11 cellular contexts compared by ENCODE assay signal in the genomic region with DNA sequence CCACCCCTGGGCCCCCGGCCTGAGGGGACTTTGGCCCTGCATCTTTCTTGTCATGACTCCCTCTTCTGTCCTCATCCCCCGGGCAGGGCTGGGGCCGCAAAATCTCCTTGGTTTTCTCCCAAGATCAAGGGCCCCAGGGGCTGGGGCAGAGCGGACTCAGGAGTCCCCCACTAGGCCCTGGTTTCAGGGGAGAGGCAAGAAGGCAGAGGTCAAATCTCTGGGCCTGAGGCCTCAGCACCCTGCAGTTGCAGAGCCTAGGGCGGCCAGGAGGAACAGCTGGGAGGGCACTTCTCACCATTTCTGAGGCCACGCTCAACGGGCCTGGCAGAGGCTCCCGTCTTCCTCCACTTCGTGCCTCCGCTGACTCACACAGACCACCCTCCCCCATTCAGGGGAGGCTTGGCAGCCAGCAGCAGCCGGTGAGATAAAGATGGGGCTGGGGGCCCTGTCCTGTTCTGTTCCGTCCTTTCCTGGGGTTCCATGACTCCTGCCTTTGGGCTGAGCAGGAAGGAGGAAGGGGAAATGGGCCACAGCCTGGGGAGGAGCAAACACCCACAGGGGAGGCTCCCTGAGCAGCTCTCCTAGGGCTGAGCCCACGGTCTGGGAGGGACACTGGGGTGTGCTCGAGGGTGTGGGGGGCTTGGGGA. TPM values are rescaled to one million over a fixed set of nuclear protein-coding genes. Genes with fewer than 3 reads are reported as not detected.
A peak's percentile ranks its signal among the peaks of the same experiment; 100 is the strongest.
DNase-seq lines count a peak whose midpoint lies in the region; ATAC-seq and TF ChIP-seq lines count a peak whose summit lies in the region.
"Had no signal": no experiment of that assay in that cellular context is flagged by ENCODE, and none has a peak within 500 bp of the region (broad histone marks: within the 10 kb centered on the region; RNA-seq: fewer than 3 reads in every experiment).

No MANE protein-coding gene starts in this region.

- intact Hi-C loops in ascending aorta (cut with DNase I) (no loop called here), lower lobe of right lung (cut with DNase I) (no loop called here), tibial artery (cut with DNase I; ENCODE audit: low total_unique reads) (no loop called here)

- H4K8ac ChIP-seq in mesenchymal stem cell (ENCODE audit: low read length): no peak overlapping the region

- peak; percentile 76 to 83 for ATAC-seq in activated T-cell treated with anti-CD3 and anti-CD28 coated beads, Interleukin-2, amount 50 U/mL, for 4 hours
- ATAC-seq in lower lobe of right lung (peak; percentile 46 to 52), GM21528 (IDR thresholded peaks at IDR 0.05; ENCODE audit: low FRiP score, unreplicated experiment) (no peak)

- no peak overlapping the region for H3K14ac ChIP-seq in mesenchymal stem cell (ENCODE audit: low read length in 2 of 2)

- no peaks in the 10 kb centered on the region for H3K36me3 Mint-ChIP-seq in activated T-cell treated with anti-CD3 and anti-CD28 coated beads, Interleukin-2, amount 50 U/mL, for 4 hours (ENCODE audit: insufficient read depth)

- no peak overlapping the region for H2AK5ac ChIP-seq in mesenchymal stem cell (ENCODE audit: low read length, severe bottlenecking)

- H2BK5ac ChIP-seq in mesenchymal stem cell (ENCODE audit: low read depth, low read length, poor library complexity, severe bottlenecking): no peak overlapping the region

- DNase-seq in activated T-cell treated with anti-CD3 and anti-CD28 coated beads, Interleukin-2, amount 50 U/mL, for 4 hours: no peak
- DNase-seq in activated T-cell treated with anti-CD3 and anti-CD28 coated beads, Interleukin-2, amount 50 U/mL, for 1 hour: no peak
- no peak for DNase-seq in ascending aorta (ENCODE audit: low spot score in 2 of 2)
- no peak for DNase-seq in lower lobe of right lung
- no peak for DNase-seq in tibial artery
- DNase-seq in stimulated activated CD4-positive, alpha-beta T cell treated with anti-CD3 and anti-CD28 coated beads, Interleukin-4, amount 100 ng/mL, for 4 hours: no peak
- no peak for DNase-seq in mesenchymal stem cell
- DNase-seq: brain microvascular endothelial cell, NCI-H510A, substantia nigra had no signal

- WGBS in mesenchymal stem cell: 68% methylated on average over 12 of the region's 14 CpGs

- no peaks in the 10 kb centered on the region for H3K79me1 ChIP-seq in mesenchymal stem cell (replicated peaks; ENCODE audit: low read length, poor library complexity, severe bottlenecking)

- H3K23ac ChIP-seq in mesenchymal stem cell (ENCODE audit: low read length in 2 of 2): no peak overlapping the region

- no peak overlapping the region for H3K4ac ChIP-seq in mesenchymal stem cell (ENCODE audit: low read depth in 1 of 2, low read length in 2 of 2)

- H3K4me2 ChIP-seq in mesenchymal stem cell (ENCODE audit: low read length, poor library complexity, severe bottlenecking): no peak overlapping the region

- TF ChIP-seq CTCF in ascending aorta (IDR thresholded peaks at IDR 0.05) (no peak), lower lobe of right lung (IDR thresholded peaks at IDR 0.05) (no peak), tibial artery (IDR thresholded peaks at IDR 0.05) (no peak)

- no peak overlapping the region for H2BK120ac ChIP-seq in mesenchymal stem cell (ENCODE audit: low read depth, low read length)

- H3K27ac ChIP-seq in ascending aorta: no peak overlapping the region
- peak overlapping the region; percentile 85 for H3K27ac ChIP-seq in lower lobe of right lung
- no peak overlapping the region for H3K27ac ChIP-seq in tibial artery
- no peak overlapping the region for H3K27ac ChIP-seq in mesenchymal stem cell (ENCODE audit: low read length, poor library complexity, severe bottlenecking)
- H3K27ac ChIP-seq: brain microvascular endothelial cell had no signal

- no peak overlapping the region for H4K91ac ChIP-seq in mesenchymal stem cell (ENCODE audit: low read length)

- no peaks in the 10 kb centered on the region for H3K9me3 Mint-ChIP-seq in activated T-cell treated with anti-CD3 and anti-CD28 coated beads, Interleukin-2, amount 50 U/mL, for 4 hours

- H3K4me3 ChIP-seq in ascending aorta (peak overlapping the region; percentile 16 to 41), lower lobe of right lung (peak overlapping the region; percentile 60), tibial artery (peak overlapping the region; percentile 19 to 28), mesenchymal stem cell (ENCODE audit: insufficient read depth in 1 of 2, low read depth in 1 of 2, low read length in 2 of 2) (no peak overlapping the region)

- H3K36me3 ChIP-seq in ascending aorta (no peaks in the 10 kb centered on the region), lower lobe of right lung (no peaks in the 10 kb centered on the region), tibial artery (no peaks in the 10 kb centered on the region), mesenchymal stem cell (ENCODE audit: control insufficient read depth in 1 of 2, insufficient read depth in 2 of 2, low read depth in 1 of 2, low read length in 2 of 2) (no peaks in the 10 kb centered on the region)
- H3K36me3 ChIP-seq: brain microvascular endothelial cell had no signal

- H3K27me3 Mint-ChIP-seq in activated T-cell treated with anti-CD3 and anti-CD28 coated beads, Interleukin-2, amount 50 U/mL, for 4 hours (ENCODE audit: low read depth): no peaks in the 10 kb centered on the region

- no peak overlapping the region for H3K9ac ChIP-seq in mesenchymal stem cell (ENCODE audit: low read length)

- H3K4me1 Mint-ChIP-seq in activated T-cell treated with anti-CD3 and anti-CD28 coated beads, Interleukin-2, amount 50 U/mL, for 4 hours (ENCODE audit: low read depth): peaks cover 50% of the 10 kb centered on the region

- no peaks in the 10 kb centered on the region for H3K9me3 ChIP-seq in ascending aorta
- H3K9me3 ChIP-seq in lower lobe of right lung: no peaks in the 10 kb centered on the region
- H3K9me3 ChIP-seq in tibial artery: no peaks in the 10 kb centered on the region
- H3K9me3 ChIP-seq in mesenchymal stem cell (ENCODE audit: control insufficient read depth, low read length): no peaks in the 10 kb centered on the region

- H3K27me3 ChIP-seq in ascending aorta (no peaks in the 10 kb centered on the region), lower lobe of right lung (ENCODE audit: low read depth) (no peaks in the 10 kb centered on the region), tibial artery (peaks cover 0 to 48% of the 10 kb centered on the region in 2 donors), mesenchymal stem cell (ENCODE audit: control insufficient read depth in 1 of 2, insufficient read depth in 1 of 2, low read length in 2 of 2) (peaks cover 7 to 50% of the 10 kb centered on the region in 2 experiments)
- H3K27me3 ChIP-seq: brain microvascular endothelial cell had no signal

- no peak overlapping the region for H2AFZ ChIP-seq in mesenchymal stem cell (ENCODE audit: low read depth, low read length)

- no peak overlapping the region for H2BK15ac ChIP-seq in mesenchymal stem cell (ENCODE audit: low read depth, poor library complexity, severe bottlenecking)

- H3K4me1 ChIP-seq in ascending aorta: no peaks in the 10 kb centered on the region
- H3K4me1 ChIP-seq in lower lobe of right lung: peaks cover 36% of the 10 kb centered on the region
- no peaks in the 10 kb centered on the region for H3K4me1 ChIP-seq in tibial artery
- H3K4me1 ChIP-seq in mesenchymal stem cell (ENCODE audit: control insufficient read depth, insufficient read depth, low read depth, low read length): peaks cover 11% of the 10 kb centered on the region

- H3K4me3 Mint-ChIP-seq in activated T-cell treated with anti-CD3 and anti-CD28 coated beads, Interleukin-2, amount 50 U/mL, for 4 hours: peak overlapping the region; percentile 68

- H2BK12ac ChIP-seq in mesenchymal stem cell (ENCODE audit: low read length in 2 of 2): no peak overlapping the region

- H3K18ac ChIP-seq in mesenchymal stem cell (ENCODE audit: low read depth in 1 of 2, low read length in 2 of 2): no peak overlapping the region

RNA-seq across cellular contexts. Expression of gene ZSCAN10, which starts 12.4 kb away (rescaled TPM):
- total RNA-seq in activated T-cell treated with anti-CD3 and anti-CD28 coated beads, Interleukin-2, amount 50 U/mL, for 4 hours: under 1 TPM in 2 of 3 donors, not detected in 1; 0.11 TPM
- total RNA-seq in ascending aorta: not detected
- not detected for total RNA-seq in lower lobe of right lung
- not detected for polyA plus RNA-seq in mesenchymal stem cell (2013, experiment 1 of 2)
- polyA plus RNA-seq in mesenchymal stem cell (2013, experiment 2 of 2): not detected

RNA-seq across cellular contexts. Expression of gene IL32, which starts 21.3 kb away (rescaled TPM):
- total RNA-seq in activated T-cell treated with anti-CD3 and anti-CD28 coated beads, Interleukin-2, amount 50 U/mL, for 4 hours: 100 to 1,000 TPM; 585 to 715 (median 696) TPM
- 139 TPM for total RNA-seq in ascending aorta
- 79.1 TPM for total RNA-seq in lower lobe of right lung
- polyA plus RNA-seq in mesenchymal stem cell (2013, experiment 1 of 2): 5.7 TPM
- 5.9 TPM for polyA plus RNA-seq in mesenchymal stem cell (2013, experiment 2 of 2)

RNA-seq across cellular contexts. Expression of gene ZNF205, which starts 25.7 kb away (rescaled TPM):
- total RNA-seq in activated T-cell treated with anti-CD3 and anti-CD28 coated beads, Interleukin-2, amount 50 U/mL, for 4 hours: under 1 TPM in 2 of 3 donors, not detected in 1; 0.18 to 0.57 TPM
- total RNA-seq in ascending aorta: 49.8 TPM
- total RNA-seq in lower lobe of right lung: 11.9 TPM
- 8.4 TPM for polyA plus RNA-seq in mesenchymal stem cell (2013, experiment 1 of 2)
- polyA plus RNA-seq in mesenchymal stem cell (2013, experiment 2 of 2): 8.1 TPM

RNA-seq across cellular contexts. Expression of gene MMP25, which starts 40.4 kb away (rescaled TPM):
- total RNA-seq in activated T-cell treated with anti-CD3 and anti-CD28 coated beads, Interleukin-2, amount 50 U/mL, for 4 hours: under 1 TPM; 0.46 to 0.84 (median 0.66) TPM
- total RNA-seq in ascending aorta (0.21 TPM), lower lobe of right lung (22.7 TPM)
- polyA plus RNA-seq in mesenchymal stem cell (2013, experiment 1 of 2): 0.01 TPM
- polyA plus RNA-seq in mesenchymal stem cell (2013, experiment 2 of 2): 0.01 TPM

RNA-seq across cellular contexts. Expression of gene ZNF213, which starts 48.1 kb away (rescaled TPM):
- 10 to 100 TPM in 1 of 3 donors, 1 to 10 TPM in 2; 9.8 to 12.0 (median 9.9) TPM for total RNA-seq in activated T-cell treated with anti-CD3 and anti-CD28 coated beads, Interleukin-2, amount 50 U/mL, for 4 hours
- total RNA-seq in ascending aorta: 25.3 TPM
- 10.2 TPM for total RNA-seq in lower lobe of right lung
- polyA plus RNA-seq in mesenchymal stem cell (2013, experiment 1 of 2): 6.1 TPM
- polyA plus RNA-seq in mesenchymal stem cell (2013, experiment 2 of 2): 5.7 TPM

Comparison
In these comparisons a context has a peak if more than half of its experiments do, and no peak if none do; other contexts are left out.
1. H3K4me3 ChIP-seq: peak in ascending aorta (2 of 2), lower lobe of right lung (single experiment) and tibial artery (2 of 2); none in mesenchymal stem cell (0 of 2).